In genomic region chr16:85362443-85362842, GRCh38 we compare ENCODE assay signal across 20 cellular contexts.
DNase-seq lines count a peak whose midpoint lies in the region; ATAC-seq, FAIRE-seq and TF ChIP-seq lines count a peak whose summit lies in the region.
"Had no signal": no experiment of that assay in that cellular context is flagged by ENCODE, and none has a peak within 500 bp of the region (broad histone marks: within the 10 kb centered on the region; RNA-seq: fewer than 3 reads in every experiment).

No MANE protein-coding gene starts in this region.

- H3K27ac Mint-ChIP-seq in MCF 10A (ENCODE audit: low read depth, unreplicated experiment): no peak overlapping the region
- H3K27ac Mint-ChIP-seq: H9 had no signal

- peak overlapping the region; percentile 81 for H3K4me2 ChIP-seq in BLaER1
- H3K4me2 ChIP-seq in mesenchymal stem cell (ENCODE audit: low read length, poor library complexity, severe bottlenecking): no peak overlapping the region
- H3K4me2 ChIP-seq: KMS-11 had no signal

- intact Hi-C loops in adrenal gland (cut with DNase I): no loop called here
- intact Hi-C loops in left ventricle myocardium superior (cut with micrococcal nuclease): no loop called here
- intact Hi-C loops in MCF 10A (cut with micrococcal nuclease): no loop called here

- BruUV-seq in MCF 10A (replicated peaks; lab: Mats Ljungman, UMichigan): no TSS peak

- H3K4me3 Mint-ChIP-seq in MCF 10A (ENCODE audit: unreplicated experiment): no peak overlapping the region
- H3K4me3 Mint-ChIP-seq: CD14-positive monocyte, H9 had no signal

- no peaks in the 10 kb centered on the region for H3K9me3 Mint-ChIP-seq in MCF 10A (ENCODE audit: unreplicated experiment)

- TF ChIP-seq POLR2A in adrenal gland (IDR thresholded peaks at IDR 0.05): no peak

- H3K23ac ChIP-seq in mesenchymal stem cell (ENCODE audit: low read length in 2 of 2): no peak overlapping the region

- H3K9ac ChIP-seq in BLaER1 (no peak overlapping the region), mesenchymal stem cell (ENCODE audit: low read length) (no peak overlapping the region)
- H3K9ac ChIP-seq: KMS-11 had no signal

- no peaks in the 10 kb centered on the region for H3K27me3 ChIP-seq in BLaER1
- no peaks in the 10 kb centered on the region for H3K27me3 ChIP-seq in adrenal gland
- H3K27me3 ChIP-seq in mesenchymal stem cell (ENCODE audit: control insufficient read depth in 1 of 2, insufficient read depth in 1 of 2, low read length in 2 of 2): no peaks in the 10 kb centered on the region
- H3K27me3 ChIP-seq in small intestine (ENCODE audit: control insufficient read depth in 2 of 2, insufficient read depth in 2 of 2, low read length in 2 of 2): no peaks in the 10 kb centered on the region
- H3K27me3 ChIP-seq: Peyer's patch, SJCRH30 had no signal

- H2AFZ ChIP-seq in mesenchymal stem cell (ENCODE audit: low read depth, low read length): no peak overlapping the region

- CTCF ChIA-PET in MCF 10A (lab: Yijun Ruan, JAX): interaction anchor here (1.1 kb wide), 2 partner anchors 12 to 29 kb away, joined by 3 to 4 read pairs; no protein-coding TSS in a partner anchor

- H3K4me1 Mint-ChIP-seq in MCF 10A (ENCODE audit: insufficient read depth, unreplicated experiment): peaks cover 39% of the 10 kb centered on the region
- H3K4me1 Mint-ChIP-seq: CD14-positive monocyte had no signal

- H3K27me3 Mint-ChIP-seq in MCF 10A (ENCODE audit: insufficient read depth, unreplicated experiment): no peaks in the 10 kb centered on the region

- H3K4me3 ChIP-seq in BLaER1: no peak overlapping the region
- H3K4me3 ChIP-seq in adrenal gland: no peak overlapping the region
- H3K4me3 ChIP-seq in mesenchymal stem cell (ENCODE audit: insufficient read depth in 1 of 2, low read depth in 1 of 2, low read length in 2 of 2): no peak overlapping the region
- no peak overlapping the region for H3K4me3 ChIP-seq in small intestine (ENCODE audit: low read depth in 1 of 2, low read length in 2 of 2)
- H3K4me3 ChIP-seq: Peyer's patch, SJCRH30 had no signal

- H3K36me3 Mint-ChIP-seq in MCF 10A (ENCODE audit: insufficient read depth, unreplicated experiment): peaks cover 5% of the 10 kb centered on the region
- H3K36me3 Mint-ChIP-seq: CD14-positive monocyte had no signal

- H4K20me1 ChIP-seq in BLaER1: peaks cover 11% of the 10 kb centered on the region

- WGBS in adrenal gland, 4 donors: 67 to 92% (median 78%) methylated on average over 5 to 6 of the region's 6 CpGs
- 97% methylated on average over 5 of the region's 6 CpGs for WGBS in mesenchymal stem cell
- WGBS in small intestine, 3 donors: 49 to 74% (median 50%) methylated on average over 6 of the region's 6 CpGs

- H2AK5ac ChIP-seq in mesenchymal stem cell (ENCODE audit: low read length, severe bottlenecking): no peak overlapping the region

- H3K79me1 ChIP-seq in mesenchymal stem cell (replicated peaks; ENCODE audit: low read length, poor library complexity, severe bottlenecking): peaks cover 15% of the 10 kb centered on the region

- peak overlapping the region; percentile 88 to 96 for H3K4ac ChIP-seq in mesenchymal stem cell (ENCODE audit: low read depth in 1 of 2, low read length in 2 of 2)

- peak overlapping the region; percentile 91 for H2BK120ac ChIP-seq in mesenchymal stem cell (ENCODE audit: low read depth, low read length)

- H2BK15ac ChIP-seq in mesenchymal stem cell (ENCODE audit: low read depth, poor library complexity, severe bottlenecking): peak overlapping the region; percentile 82

- no peaks in the 10 kb centered on the region for H3K36me3 ChIP-seq in BLaER1
- H3K36me3 ChIP-seq in adrenal gland (replicated peaks in 1 of 2): no peaks in the 10 kb centered on the region
- H3K36me3 ChIP-seq in mesenchymal stem cell (ENCODE audit: control insufficient read depth in 1 of 2, insufficient read depth in 2 of 2, low read depth in 1 of 2, low read length in 2 of 2): peaks cover 4 to 20% of the 10 kb centered on the region in 2 experiments
- H3K36me3 ChIP-seq in small intestine (ENCODE audit: control insufficient read depth in 2 of 2, insufficient read depth in 2 of 2, low read length in 2 of 2): no peaks in the 10 kb centered on the region
- H3K36me3 ChIP-seq: Peyer's patch, SJCRH30 had no signal

- no peak for TF ChIP-seq CTCF in adrenal gland (IDR thresholded peaks at IDR 0.05)
- TF ChIP-seq CTCF in MCF 10A (IDR thresholded peaks at IDR 0.05; ENCODE audit: unreplicated experiment): no peak

- H3K9me3 ChIP-seq in BLaER1: no peaks in the 10 kb centered on the region
- no peaks in the 10 kb centered on the region for H3K9me3 ChIP-seq in adrenal gland (replicated peaks in 1 of 3)
- H3K9me3 ChIP-seq in mesenchymal stem cell (ENCODE audit: control insufficient read depth, low read length): no peaks in the 10 kb centered on the region
- no peaks in the 10 kb centered on the region for H3K9me3 ChIP-seq in small intestine (ENCODE audit: control insufficient read depth, low read depth)
- H3K9me3 ChIP-seq: SJCRH30 had no signal

- DNase-seq in adrenal gland (no peak), mesenchymal stem cell (peak; percentile 28), small intestine (peak; percentile 71), left ventricle myocardium superior (no peak), ecto neural progenitor cell (ENCODE audit: low spot score) (no peak), MCF 10A (ENCODE audit: unreplicated experiment) (no peak)
- DNase-seq: 8988T, AML-193, H9, NCI-H1105 treated with DMSO at 0.1 percent for 48 hours, NCI-H2029 treated with DMSO at 0.1 percent for 48 hours, NCI-H345, NCI-H774, SJCRH30 had no signal

- peak overlapping the region in 1 of 2 experiments; percentile 84 for H3K14ac ChIP-seq in mesenchymal stem cell (ENCODE audit: low read length in 2 of 2)

- FAIRE-seq in small intestine (lab: Jason Lieb, UNC): no peak

- peaks cover 96% of the 10 kb centered on the region for H3K4me1 ChIP-seq in BLaER1
- peaks cover 8 to 37% of the 10 kb centered on the region in 2 donors for H3K4me1 ChIP-seq in adrenal gland (replicated peaks in 1 of 2)
- peaks cover 52% of the 10 kb centered on the region for H3K4me1 ChIP-seq in mesenchymal stem cell (ENCODE audit: control insufficient read depth, insufficient read depth, low read depth, low read length)
- peaks cover 0 to 4% of the 10 kb centered on the region in 2 donors for H3K4me1 ChIP-seq in small intestine (ENCODE audit: control insufficient read depth in 2 of 2, insufficient read depth in 1 of 2, low read depth in 1 of 2, low read length in 1 of 2)

- POLR2A ChIA-PET in MCF 10A (lab: Yijun Ruan, JAX): no interaction called here

- H2BK12ac ChIP-seq in mesenchymal stem cell (ENCODE audit: low read length in 2 of 2): peak overlapping the region; percentile 91 to 100

- peak overlapping the region; percentile 85 to 90 for H3K18ac ChIP-seq in mesenchymal stem cell (ENCODE audit: low read depth in 1 of 2, low read length in 2 of 2)

- H4K91ac ChIP-seq in mesenchymal stem cell (ENCODE audit: low read length): peak overlapping the region; percentile 91

- no peak overlapping the region for H2BK5ac ChIP-seq in mesenchymal stem cell (ENCODE audit: low read depth, low read length, poor library complexity, severe bottlenecking)

- H3K27ac ChIP-seq in BLaER1 (no peak overlapping the region), adrenal gland (peak overlapping the region in 4 of 5 donors; percentile 45 to 87 (median 78)), mesenchymal stem cell (ENCODE audit: low read length, poor library complexity, severe bottlenecking) (no peak overlapping the region), small intestine (ENCODE audit: low read depth in 1 of 2, low read length in 1 of 2) (peak overlapping the region in 1 of 2 donors; percentile 39)
- H3K27ac ChIP-seq: HL-60, KMS-11, SJCRH30 had no signal

- peak overlapping the region; percentile 81 for H4K8ac ChIP-seq in mesenchymal stem cell (ENCODE audit: low read length)

- ATAC-seq in GM19035 (IDR thresholded peaks at IDR 0.05; ENCODE audit: unreplicated experiment): no peak
- no peak for ATAC-seq in left ventricle myocardium superior

Comparison
In these comparisons a context has a peak if more than half of its experiments do, and no peak if none do; other contexts are left out.
1. H3K27ac ChIP-seq: peak in adrenal gland (4 of 5); none in BLaER1 (single experiment) and mesenchymal stem cell (single experiment).
2. DNase-seq: peak in mesenchymal stem cell (single experiment) and small intestine (single experiment); none in adrenal gland (0 of 7), left ventricle myocardium superior (single experiment), ecto neural progenitor cell (single experiment) and MCF 10A (single experiment).